In genomic region chr14:68876976-68877375, GRCh38 we compare ENCODE assay signal across 16 cellular contexts.
"Had no signal": no experiment of that assay in that cellular context is flagged by ENCODE, and none has a peak within 500 bp of the region (broad histone marks: within the 10 kb centered on the region; RNA-seq: fewer than 3 reads in every experiment).

No MANE protein-coding gene starts in this region.

- H3K9me3 ChIP-seq: ovary, right atrium auricular region, thoracic aorta had no signal

- H3K27me3 ChIP-seq: foreskin keratinocyte, hepatocyte, ovary, right atrium auricular region had no signal

- H3K27ac ChIP-seq: foreskin keratinocyte, hepatocyte, ovary, right atrium auricular region had no signal

- H3K36me3 ChIP-seq: ovary had no signal

- DNase-seq: effector memory CD4-positive, alpha-beta T cell; foreskin keratinocyte; left colon; left ventricle myocardium superior; mesenchymal stem cell; naive B cell; ovary; stimulated activated CD4-positive, alpha-beta T cell treated with anti-CD3 and anti-CD28 coated beads, Interleukin-4, amount 100 ng/mL, for 24 hours; stimulated activated naive B cell treated with anti-CD40 and anti-IgM and Interleukin-4, amounts not matched to agents 10 μg/mL and 1 μg/mL and 100 μg/mL, for 72 hours; stimulated activated naive CD8-positive, alpha-beta T cell treated with anti-CD3 and anti-CD28 coated beads, Interleukin-15, amount 100 ng/mL, for 72 hours; substantia nigra; trophoblast cell had no signal

- ATAC-seq: foreskin keratinocyte; left colon; left ventricle myocardium superior; stimulated activated naive B cell treated with anti-CD40 and anti-IgM and Interleukin-4, amounts not matched to agents 10 μg/mL and 1 μg/mL and 100 μg/mL, for 72 hours; stimulated activated naive CD8-positive, alpha-beta T cell treated with anti-CD3 and anti-CD28 coated beads, Interleukin-15, amount 100 ng/mL, for 72 hours had no signal

- H3K4me1 ChIP-seq: foreskin keratinocyte, right atrium auricular region had no signal

- H2AFZ ChIP-seq: hepatocyte had no signal

- H3K4me3 ChIP-seq: hepatocyte, lung, ovary, right atrium auricular region, thoracic aorta had no signal

- H3K4me2 ChIP-seq: hepatocyte had no signal

- H3K79me2 ChIP-seq: hepatocyte had no signal
